1 cellular context compared by ENCODE assay signal in genomic region chr1:154982897-154983648, GRCh38.
TF ChIP-seq lines count a peak whose summit lies in the region.

TSS of gene FLAD1 (plus strand) at chr1:154983344. CDS start at chr1:154983695, 351 bp downstream.

TF ChIP-seq in HEK293, 187 proteins besides CTCF, POLR2A, EP300 and RAD21 (continued from another document and continues in another):
- no peak for TF ChIP-seq ZNF280D (tag by site-specific recombination; IDR thresholded peaks at IDR 0.05)
- peak; percentile 15; the same call in 1 of the 2 replicates for TF ChIP-seq ZNF391 (tag by site-specific recombination; IDR thresholded peaks at IDR 0.05; ENCODE audit: borderline replicate concordance, low read depth)
- no peak for TF ChIP-seq ZNF645 (tag by site-specific recombination; IDR thresholded peaks at IDR 0.05)
- TF ChIP-seq INSM2 (tag by site-specific recombination; IDR thresholded peaks at IDR 0.05), result no peak; the same call in 1 of the 2 replicates
- TF ChIP-seq ZNF362 (tag by site-specific recombination; IDR thresholded peaks at IDR 0.05), result no peak
- TF ChIP-seq ZNF214 (tag by site-specific recombination; IDR thresholded peaks at IDR 0.05; ENCODE audit: borderline replicate concordance), result no peak
- TF ChIP-seq ZFP37 (tag by site-specific recombination; IDR thresholded peaks at IDR 0.05), result no peak
- no peak for TF ChIP-seq ZNF426 (tag by site-specific recombination; IDR thresholded peaks at IDR 0.05)
- TF ChIP-seq ZNF157 (tag by site-specific recombination; IDR thresholded peaks at IDR 0.05), result no peak
- TF ChIP-seq HOXD13 (CRISPR knock-in tag; IDR thresholded peaks at IDR 0.05; ENCODE audit: borderline replicate concordance), result no peak
- no peak for TF ChIP-seq ZNF704 (tag by site-specific recombination; IDR thresholded peaks at IDR 0.05)
- TF ChIP-seq ZFP41 (tag by site-specific recombination; IDR thresholded peaks at IDR 0.05; ENCODE audit: borderline replicate concordance), result no peak
- no peak for TF ChIP-seq AEBP2 (tag by site-specific recombination; IDR thresholded peaks at IDR 0.05; ENCODE audit: borderline replicate concordance)
- no peak for TF ChIP-seq ZIC2 (tag by site-specific recombination; IDR thresholded peaks at IDR 0.05)
- peak; percentile 42; the same call in 1 of the 2 replicates for TF ChIP-seq ZBTB8A (tag by site-specific recombination; IDR thresholded peaks at IDR 0.05)
- peak; percentile 54; the same call in 1 of the 2 replicates for TF ChIP-seq KLF8 (tag by site-specific recombination; IDR thresholded peaks at IDR 0.05)
- TF ChIP-seq PRDM1 (tag by site-specific recombination; IDR thresholded peaks at IDR 0.05), result peak; percentile 96
- TF ChIP-seq ZNF830 (tag by site-specific recombination; IDR thresholded peaks at IDR 0.05; ENCODE audit: low read depth), result no peak
- 0 out of 2 replicates have a peak, but pooled peaks have one; percentile 31 for TF ChIP-seq OVOL3 (tag by site-specific recombination; IDR thresholded peaks at IDR 0.05)
- TF ChIP-seq ZNF585B (tag by site-specific recombination; IDR thresholded peaks at IDR 0.05), result no peak
- peak; percentile 31; the same call in 1 of the 2 replicates for TF ChIP-seq ZBTB20 (tag by site-specific recombination; IDR thresholded peaks at IDR 0.05)
- TF ChIP-seq PRDM2 (tag by site-specific recombination; IDR thresholded peaks at IDR 0.05; ENCODE audit: borderline replicate concordance), result no peak
- no peak for TF ChIP-seq GLI4 (tag by site-specific recombination; IDR thresholded peaks at IDR 0.05)
- TF ChIP-seq SETDB1 (IDR thresholded peaks at IDR 0.05; ENCODE audit: insufficient read length, low read length), result peak; percentile 40
- TF ChIP-seq ZBTB49 (tag by site-specific recombination; IDR thresholded peaks at IDR 0.05; ENCODE audit: low read depth), result no peak
- no peak for TF ChIP-seq PRDM6 (tag by site-specific recombination; IDR thresholded peaks at IDR 0.05)
- TF ChIP-seq ZNF341 (tag by site-specific recombination; IDR thresholded peaks at IDR 0.05; ENCODE audit: low read depth), result no peak
- TF ChIP-seq ZNF2 (tag by site-specific recombination; IDR thresholded peaks at IDR 0.05), result peak; percentile 14; the same call in 1 of the 2 replicates
- no peak for TF ChIP-seq MEIS1 (CRISPR knock-in tag; IDR thresholded peaks at IDR 0.05; ENCODE audit: borderline replicate concordance)
- TF ChIP-seq ZNF24 (tag by site-specific recombination; IDR thresholded peaks at IDR 0.05), result 0 out of 2 replicates have a peak, but pooled peaks have one; percentile 23
- peak; percentile 14; the same call in 1 of the 2 replicates for TF ChIP-seq GLIS1 (tag by site-specific recombination; IDR thresholded peaks at IDR 0.05)
- TF ChIP-seq ZNF280C (tag by site-specific recombination; IDR thresholded peaks at IDR 0.05), result no peak
